20 cellular contexts compared by ENCODE assay signal in genomic region chr3:3119393-3119851, GRCh38. TPM values are rescaled to one million over a fixed set of nuclear protein-coding genes. Genes with fewer than 3 reads are reported as not detected.
DNase-seq lines count a peak whose midpoint lies in the region; ATAC-seq, FAIRE-seq and TF ChIP-seq lines count a peak whose summit lies in the region.
"Had no signal": no experiment of that assay in that cellular context is flagged by ENCODE, and none has a peak within 500 bp of the region (broad histone marks: within the 10 kb centered on the region; RNA-seq: fewer than 3 reads in every experiment).

No MANE protein-coding gene starts in this region.

- intact Hi-C loops in naive thymus-derived CD4-positive, alpha-beta T cell (cut with micrococcal nuclease) = no loop called here

- no peaks in the 10 kb centered on the region for H3K4me1 Mint-ChIP-seq in naive thymus-derived CD4-positive, alpha-beta T cell

- H3K9me3 Mint-ChIP-seq in naive thymus-derived CD4-positive, alpha-beta T cell = no peaks in the 10 kb centered on the region

- no peak for FAIRE-seq in RCC 7860 (lab: Jason Lieb, UNC)
- FAIRE-seq: A204.1, HTR-8/SVneo, islet of Langerhans had no signal

- H3K36me3 ChIP-seq in naive thymus-derived CD4-positive, alpha-beta T cell (ENCODE audit: control insufficient read depth in 2 of 3, insufficient read depth in 3 of 3, low read length in 3 of 3) = no peaks in the 10 kb centered on the region
- H3K36me3 ChIP-seq: HAP-1, neutrophil, upper lobe of right lung had no signal

- H3K36me3 Mint-ChIP-seq in naive thymus-derived CD4-positive, alpha-beta T cell = no peaks in the 10 kb centered on the region

- H3K9me3 ChIP-seq in naive thymus-derived CD4-positive, alpha-beta T cell (ENCODE audit: control insufficient read depth in 2 of 3, low read length in 3 of 3) = no peaks in the 10 kb centered on the region
- H3K9me3 ChIP-seq: HAP-1, neutrophil, upper lobe of right lung had no signal

- no peak overlapping the region for H3K4me3 Mint-ChIP-seq in naive thymus-derived CD4-positive, alpha-beta T cell

- DNase-seq in activated CD4-positive, alpha-beta T cell treated with anti-CD3 and anti-CD28 coated beads for 48 hours = peak; percentile 8
- DNase-seq in activated CD4-positive, alpha-beta T cell treated with anti-CD3 and anti-CD28 coated beads, Interleukin-2, amount 50 U/mL, for 1 hour = no peak
- DNase-seq in RPMI7951 (ENCODE audit: low read depth) (peak; percentile 24), HUDEP-2 (lab: John Stamatoyannopoulos, UW; ENCODE audit: unreplicated experiment in 76 of 76) (no peak), RCC 7860 (ENCODE audit: low spot score) (no peak), GM20000 (ENCODE audit: low spot score) (no peak)
- DNase-seq in naive thymus-derived CD4-positive, alpha-beta T cell = no peak
- DNase-seq: NCI-H2081; SHP77 treated with DMSO at 0.1 percent for 48 hours; stimulated activated CD4-positive, alpha-beta T cell treated with anti-CD3 and anti-CD28 coated beads, Interleukin-4, amount 100 ng/mL, for 1 hour; upper lobe of right lung had no signal

- no peak overlapping the region for H3K27ac ChIP-seq in naive thymus-derived CD4-positive, alpha-beta T cell (ENCODE audit: low read depth, low read length)
- H3K27ac ChIP-seq: neutrophil, upper lobe of right lung had no signal

- POLR2A ChIA-PET in naive thymus-derived CD4-positive, alpha-beta T cell (lab: Charles Lee) = no interaction called here

- no peaks in the 10 kb centered on the region for H3K27me3 ChIP-seq in naive thymus-derived CD4-positive, alpha-beta T cell (ENCODE audit: control insufficient read depth in 2 of 2, insufficient read depth in 2 of 2, low read length in 2 of 2)
- H3K27me3 ChIP-seq: neutrophil, upper lobe of right lung had no signal

- CTCF ChIA-PET in naive thymus-derived CD4-positive, alpha-beta T cell (lab: Charles Lee) = no interaction called here

- no peak for TF ChIP-seq CTCF in GM20000 (IDR thresholded peaks at IDR 0.05; ENCODE audit: extremely low read depth, missing control alignments)

- ATAC-seq in GM18907 (IDR thresholded peaks at IDR 0.05; ENCODE audit: unreplicated experiment) = peak; percentile 84
- ATAC-seq in naive thymus-derived CD4-positive, alpha-beta T cell = peak; percentile 48
- ATAC-seq: sciatic nerve, upper lobe of right lung had no signal

- H3K27ac Mint-ChIP-seq in naive thymus-derived CD4-positive, alpha-beta T cell = no peak overlapping the region

- no peaks in the 10 kb centered on the region for H3K4me1 ChIP-seq in naive thymus-derived CD4-positive, alpha-beta T cell (ENCODE audit: control insufficient read depth in 2 of 2, insufficient read depth in 2 of 2, low read length in 2 of 2)
- H3K4me1 ChIP-seq: HAP-1, upper lobe of right lung had no signal

- no peak overlapping the region for H3K4me3 ChIP-seq in naive thymus-derived CD4-positive, alpha-beta T cell (ENCODE audit: low read length)
- H3K4me3 ChIP-seq: HAP-1, upper lobe of right lung had no signal

- H3K27me3 Mint-ChIP-seq in naive thymus-derived CD4-positive, alpha-beta T cell = peaks cover 0 to 19% (median 0%) of the 10 kb centered on the region in 5 donors

RNA-seq across cellular contexts. Expression of gene TRNT1, which starts 7.3 kb away (rescaled TPM):
- total RNA-seq in RPMI7951 (2014; rRNA removed; shearing (Covaris generic)) = 18.1 and 19.6 TPM in 2 replicates
- 10 to 100 TPM; 36.4 to 44.5 (median 38.8) TPM for total RNA-seq in naive thymus-derived CD4-positive, alpha-beta T cell
- 10 to 100 TPM; 22.7 to 26.9 TPM for polyA plus RNA-seq in naive thymus-derived CD4-positive, alpha-beta T cell

RNA-seq across cellular contexts. Expression of gene IL5RA, which starts 9.2 kb away (rescaled TPM):
- not detected in 2 replicates for total RNA-seq in RPMI7951 (2014; rRNA removed; shearing (Covaris generic))
- 1 to 10 TPM in 2 of 5 experiments, not detected in 3; 1.1 to 8.7 TPM for total RNA-seq in naive thymus-derived CD4-positive, alpha-beta T cell
- not detected for polyA plus RNA-seq in naive thymus-derived CD4-positive, alpha-beta T cell
- total RNA-seq: glomerular endothelial cell, mesenteric fat pad had no signal

Comparison
In these comparisons a context has a peak if more than half of its experiments do, and no peak if none do; other contexts are left out.
1. DNase-seq: peak in activated CD4-positive, alpha-beta T cell treated with anti-CD3 and anti-CD28 coated beads for 48 hours (single experiment) and RPMI7951 (single experiment); none in activated CD4-positive, alpha-beta T cell treated with anti-CD3 and anti-CD28 coated beads, Interleukin-2, amount 50 U/mL, for 1 hour (single experiment), naive thymus-derived CD4-positive, alpha-beta T cell (0 of 9), HUDEP-2 (0 of 76), RCC 7860 (single experiment) and GM20000 (single experiment).